Comparison of ENCODE assay signal across 1 cellular context in genomic region chr5:89309268-89309667, GRCh38.
TF ChIP-seq lines count a peak whose summit lies in the region.

No MANE protein-coding gene starts in this region.

TF ChIP-seq in GM12878, 131 proteins besides CTCF, POLR2A, EP300 and RAD21 (continued from another document):
- peak; percentile 39; the same call in 1 of the 2 replicates for TF ChIP-seq ZNF384 (IDR thresholded peaks at IDR 0.05; ENCODE audit: borderline replicate concordance, low read depth, low read length)
- TF ChIP-seq EED (IDR thresholded peaks at IDR 0.05; ENCODE audit: low read depth) = no peak
- TF ChIP-seq SREBF1 (IDR thresholded peaks at IDR 0.05; ENCODE audit: low read length) = no peak
TF ChIP-seq in GM12878: peak in this region for 3.
